13 cellular contexts compared by ENCODE assay signal in genomic region chr16:17368951-17369350, GRCh38.
DNase-seq lines count a peak whose midpoint lies in the region; ATAC-seq, FAIRE-seq and TF ChIP-seq lines count a peak whose summit lies in the region.
"Had no signal": no experiment of that assay in that cellular context is flagged by ENCODE, and none has a peak within 500 bp of the region (broad histone marks: within the 10 kb centered on the region; RNA-seq: fewer than 3 reads in every experiment).

No MANE protein-coding gene starts in this region.

- POLR2A ChIA-PET in endothelial cell of umbilical vein (lab: Charles Lee) = no interaction called here

- H3K4me2 ChIP-seq in endothelial cell of umbilical vein (ENCODE audit: insufficient read depth, low read length) = peak overlapping the region; percentile 32

- H3K4me1 Mint-ChIP-seq in T-helper 1 cell treated with Interleukin-12 subunit alpha and Interleukin-12 subunit beta and Interleukin-4 antibody, amounts not matched to agents 30 μg/mL and 1 μg/mL, for 36 hours (ENCODE audit: low read depth) = peaks cover 74% of the 10 kb centered on the region

- no peak overlapping the region for H3K27ac ChIP-seq in endothelial cell of umbilical vein (ENCODE audit: insufficient read depth, low read depth, low read length)
- H3K27ac ChIP-seq: 22Rv1 had no signal

- peak overlapping the region; percentile 96 for H3K27ac Mint-ChIP-seq in T-helper 1 cell treated with Interleukin-12 subunit alpha and Interleukin-12 subunit beta and Interleukin-4 antibody, amounts not matched to agents 30 μg/mL and 1 μg/mL, for 36 hours

- H3K9ac ChIP-seq in endothelial cell of umbilical vein (replicated peaks; ENCODE audit: extremely low read depth, insufficient read depth, low read length) = no peak overlapping the region

- no peaks in the 10 kb centered on the region for H3K36me3 ChIP-seq in endothelial cell of umbilical vein (ENCODE audit: control insufficient read depth in 2 of 2, extremely low read depth in 1 of 2, insufficient read depth in 2 of 2, low read length in 2 of 2)

- H3K27me3 ChIP-seq in endothelial cell of umbilical vein (ENCODE audit: control insufficient read depth in 2 of 2, insufficient read depth in 2 of 2, low read length in 2 of 2) = no peaks in the 10 kb centered on the region

- peak overlapping the region; percentile 83 for H3K4me3 Mint-ChIP-seq in T-helper 1 cell treated with Interleukin-12 subunit alpha and Interleukin-12 subunit beta and Interleukin-4 antibody, amounts not matched to agents 30 μg/mL and 1 μg/mL, for 36 hours

- intact Hi-C loops in endothelial cell of umbilical vein (cut with micrococcal nuclease) = loop anchor here (1.0 kb wide), 1 partner anchor 28 kb away; no protein-coding TSS in a partner anchor
- intact Hi-C loops in head of caudate nucleus (cut with DNase I) = no loop called here

- FAIRE-seq in endothelial cell of umbilical vein (lab: Jason Lieb, UNC) = no peak
- FAIRE-seq: TTC549 had no signal

- no peak for TF ChIP-seq CTCF in endothelial cell of umbilical vein (IDR thresholded peaks at IDR 0.05; ENCODE audit: extremely low read depth in 1 of 2, insufficient read depth in 1 of 2, low read depth in 1 of 2, low read length in 2 of 2)

- no peaks in the 10 kb centered on the region for H3K9me1 ChIP-seq in endothelial cell of umbilical vein (replicated peaks; ENCODE audit: control insufficient read depth, extremely low read depth, insufficient read depth, low read length)

- H3K27me3 Mint-ChIP-seq in T-helper 1 cell treated with Interleukin-12 subunit alpha and Interleukin-12 subunit beta and Interleukin-4 antibody, amounts not matched to agents 30 μg/mL and 1 μg/mL, for 36 hours (ENCODE audit: low read depth) = no peaks in the 10 kb centered on the region

- H3K4me1 ChIP-seq in endothelial cell of umbilical vein (ENCODE audit: control insufficient read depth, extremely low read depth, insufficient read depth, low read length) = peaks cover 29% of the 10 kb centered on the region

- no peaks in the 10 kb centered on the region for H3K79me2 ChIP-seq in endothelial cell of umbilical vein (ENCODE audit: control insufficient read depth, insufficient read depth, low read length)

- DNase-seq in activated CD4-positive, CD25-positive, alpha-beta regulatory T cell (lab: John Stamatoyannopoulos, UW) = no peak
- no peak for DNase-seq in endothelial cell of umbilical vein (ENCODE audit: low read depth, low spot score)
- DNase-seq in stimulated activated naive CD8-positive, alpha-beta T cell treated with anti-CD3 and anti-CD28 coated beads, Interleukin-15, Interleukin-2, amounts not matched to agents 100 U/mL and 50 U/mL, for 24 hours = no peak
- no peak for DNase-seq in globus pallidus (ENCODE audit: low spot score)
- DNase-seq in EL = no peak
- DNase-seq in head of caudate nucleus = no peak
- DNase-seq: DMS 273 treated with DMSO at 0.1 percent for 48 hours, foreskin melanocyte, NCI-H345 had no signal

- CTCF ChIA-PET in endothelial cell of umbilical vein (lab: Charles Lee) = no interaction called here

- TF ChIP-seq POLR2A in endothelial cell of umbilical vein (IDR thresholded peaks at IDR 0.05; ENCODE audit: low read depth, low read length) = no peak

- no peaks in the 10 kb centered on the region for H3K9me3 Mint-ChIP-seq in T-helper 1 cell treated with Interleukin-12 subunit alpha and Interleukin-12 subunit beta and Interleukin-4 antibody, amounts not matched to agents 30 μg/mL and 1 μg/mL, for 36 hours

- no peak overlapping the region for H3K4me3 ChIP-seq in endothelial cell of umbilical vein (replicated peaks in 1 of 3; ENCODE audit: insufficient read depth in 1 of 3, low read depth in 1 of 3, low read length in 3 of 3)

- dilution Hi-C loops in endothelial cell of umbilical vein (cut with MboI; ENCODE audit: extremely low pct_ligation_motif_present, low sequenced_read_pairs) = no loop called here

- no peaks in the 10 kb centered on the region for H3K9me3 ChIP-seq in endothelial cell of umbilical vein (replicated peaks; ENCODE audit: control insufficient read depth, insufficient read depth, low read length)

- peaks cover 24% of the 10 kb centered on the region for H3K36me3 Mint-ChIP-seq in T-helper 1 cell treated with Interleukin-12 subunit alpha and Interleukin-12 subunit beta and Interleukin-4 antibody, amounts not matched to agents 30 μg/mL and 1 μg/mL, for 36 hours (ENCODE audit: low read depth)

- BruUV-seq in endothelial cell of umbilical vein (replicated peaks; lab: Mats Ljungman, UMichigan) = no TSS peak

- no peaks in the 10 kb centered on the region for H4K20me1 ChIP-seq in endothelial cell of umbilical vein (replicated peaks; ENCODE audit: control insufficient read depth, extremely low read depth, insufficient read depth, low read length)

- ATAC-seq in activated CD4-positive, CD25-positive, alpha-beta regulatory T cell treated with anti-CD3 and anti-CD28 coated beads, Interleukin-2, amount 50 U/mL, for 24 hours = peak; percentile 20 to 26
- ATAC-seq in stimulated activated naive CD8-positive, alpha-beta T cell treated with anti-CD3 and anti-CD28 coated beads, Interleukin-15, Interleukin-2, amounts not matched to agents 100 U/mL and 50 U/mL, for 24 hours = peak; percentile 3

- H2AFZ ChIP-seq in endothelial cell of umbilical vein (ENCODE audit: low read depth, low read length) = no peak overlapping the region

TF ChIP-seq in endothelial cell of umbilical vein, 7 proteins besides CTCF, POLR2A, EP300 and RAD21:
- no peak for TF ChIP-seq FOS (IDR thresholded peaks at IDR 0.05; ENCODE audit: borderline replicate concordance, insufficient read depth, low read length)
- TF ChIP-seq MAX (IDR thresholded peaks at IDR 0.05; ENCODE audit: insufficient read depth, insufficient read length) = no peak
- TF ChIP-seq POLR2AphosphoS5 (IDR thresholded peaks at IDR 0.05; ENCODE audit: insufficient read depth, low read depth, low read length) = no peak
- no peak for TF ChIP-seq MYC (IDR thresholded peaks at IDR 0.05; ENCODE audit: low read depth, low read length)
- no peak for TF ChIP-seq GATA2 (IDR thresholded peaks at IDR 0.05; ENCODE audit: insufficient read depth, insufficient read length, low read depth, low read length)
- no peak for TF ChIP-seq JUN (IDR thresholded peaks at IDR 0.05; ENCODE audit: borderline replicate concordance, insufficient read depth, insufficient read length, low read depth)
- TF ChIP-seq EZH2 (IDR thresholded peaks at IDR 0.05; ENCODE audit: borderline replicate concordance, low read depth, low read length, severe bottlenecking) = no peak
